24 cellular contexts compared by ENCODE assay signal in genomic region chr4:76235407-76235806, GRCh38. TPM values are rescaled to one million over a fixed set of nuclear protein-coding genes. Genes with fewer than 3 reads are reported as not detected.
DNase-seq lines count a peak whose midpoint lies in the region; ATAC-seq and TF ChIP-seq lines count a peak whose summit lies in the region.
"Had no signal": no experiment of that assay in that cellular context is flagged by ENCODE, and none has a peak within 500 bp of the region (broad histone marks: within the 10 kb centered on the region; RNA-seq: fewer than 3 reads in every experiment).

No MANE protein-coding gene starts in this region.

- peaks cover 6% of the 10 kb centered on the region for H3K9me3 Mint-ChIP-seq in Calu3 (ENCODE audit: low read depth, unreplicated experiment)
- H3K9me3 Mint-ChIP-seq in progenitor cell of endocrine pancreas (ENCODE audit: low read depth), result peaks cover 33% of the 10 kb centered on the region

- in situ Hi-C loops in Panc1 (cut with HindIII; ENCODE audit: low pct_unique_long_range_greater_than_20kb, low sequenced_read_pairs), result no loop called here

- H3K36me3 Mint-ChIP-seq in Calu3 (ENCODE audit: insufficient read depth, unreplicated experiment), result peaks cover 10% of the 10 kb centered on the region
- peaks cover 10% of the 10 kb centered on the region for H3K36me3 Mint-ChIP-seq in progenitor cell of endocrine pancreas (ENCODE audit: insufficient read depth)

- BruUV-seq in Calu3 (replicated peaks; lab: Mats Ljungman, UMichigan), result no TSS peak
- no TSS peak for BruUV-seq in Panc1 (replicated peaks; lab: Mats Ljungman, UMichigan)

- no peak overlapping the region for H3K9ac ChIP-seq in iPS-18a (ENCODE audit: low read length)
- H3K9ac ChIP-seq: GM23248 had no signal

- CTCF ChIA-PET in Calu3 (lab: Charles Lee), result interaction anchor here (0.6 to 1.3 kb wide), 4 partner anchors 11 to 480 kb away, joined by 3 read pairs; no protein-coding TSS in a partner anchor
- CTCF ChIA-PET in Panc1 (lab: Charles Lee), result no interaction called here

- H3K4me1 ChIP-seq in Panc1 (ENCODE audit: control insufficient read depth, insufficient read depth, low read length), result no peaks in the 10 kb centered on the region; the same call in 1 of the 2 replicates
- peaks cover 23% of the 10 kb centered on the region for H3K4me1 ChIP-seq in iPS-18a (ENCODE audit: control insufficient read depth, low read depth, low read length)

- H3K4me3 ChIP-seq in Panc1 (ENCODE audit: low read depth in 2 of 2, low read length in 2 of 2), result peak overlapping the region; percentile 63 to 84; a peak in 3 of 4 replicates
- H3K4me3 ChIP-seq in iPS-18a (ENCODE audit: low read length), result peak overlapping the region; percentile 13
- H3K4me3 ChIP-seq: GM23248, lower lobe of right lung had no signal

- H3K27ac ChIP-seq in Panc1 (ENCODE audit: low read length) (peak overlapping the region; percentile 39; the same call in 1 of the 2 replicates), iPS-18a (ENCODE audit: low read length) (no peak overlapping the region)
- H3K27ac ChIP-seq: C4-2B, GM23248, lower lobe of right lung had no signal

- no peak for TF ChIP-seq CTCF in Calu3 (IDR thresholded peaks at IDR 0.05; ENCODE audit: unreplicated experiment)
- TF ChIP-seq CTCF in Panc1 (IDR thresholded peaks at IDR 0.05), result no peak
- TF ChIP-seq CTCF in progenitor cell of endocrine pancreas (IDR thresholded peaks at IDR 0.05; ENCODE audit: unreplicated experiment), result no peak

- H3K36me3 ChIP-seq in Panc1 (ENCODE audit: control insufficient read depth, insufficient read depth, low read length), result no peaks in the 10 kb centered on the region; the same call in 1 of the 2 replicates
- H3K36me3 ChIP-seq in iPS-18a (ENCODE audit: control insufficient read depth, low read depth, low read length), result peaks cover 4% of the 10 kb centered on the region
- H3K36me3 ChIP-seq: lower lobe of right lung had no signal

- intact Hi-C loops in Calu3 (cut with micrococcal nuclease; ENCODE audit: unreplicated experiment) (no loop called here), Panc1 (cut with micrococcal nuclease; ENCODE audit: unreplicated experiment) (no loop called here)

- ATAC-seq in Panc1 (no peak), GM19467 (IDR thresholded peaks at IDR 0.05; ENCODE audit: unreplicated experiment) (no peak), HG03139 (IDR thresholded peaks at IDR 0.05; ENCODE audit: unreplicated experiment) (no peak)
- ATAC-seq: right cardiac atrium had no signal

- H3K4me1 Mint-ChIP-seq in Calu3 (ENCODE audit: low read depth, unreplicated experiment), result peaks cover 28% of the 10 kb centered on the region
- H3K4me1 Mint-ChIP-seq in progenitor cell of endocrine pancreas (ENCODE audit: low read depth), result peaks cover 27% of the 10 kb centered on the region
- H3K4me1 Mint-ChIP-seq: activated naive CD8-positive, alpha-beta T cell treated with anti-CD3 and anti-CD28 coated beads for 36 hours had no signal

- POLR2A ChIA-PET in Panc1 (lab: Charles Lee), result interaction anchor here (0.6 kb wide), 1 partner anchor 139 kb away, joined by 8 read pairs; no protein-coding TSS in a partner anchor

- no peaks in the 10 kb centered on the region for H3K27me3 Mint-ChIP-seq in Calu3 (ENCODE audit: unreplicated experiment)
- H3K27me3 Mint-ChIP-seq in progenitor cell of endocrine pancreas, result no peaks in the 10 kb centered on the region

- H3K27ac Mint-ChIP-seq in Calu3 (ENCODE audit: unreplicated experiment), result peak overlapping the region; percentile 86
- H3K27ac Mint-ChIP-seq in progenitor cell of endocrine pancreas, result peak overlapping the region; percentile 87
- H3K27ac Mint-ChIP-seq: activated naive CD8-positive, alpha-beta T cell treated with anti-CD3 and anti-CD28 coated beads for 36 hours; activated T-helper 2 cell treated with anti-CD3 and anti-CD28 coated beads, Interferon-gamma antibody, Interleukin-2, Interleukin-4, amounts not matched to agents 10 μg/mL and 5 μg/mL and 100 μg/mL, durations not matched to agents 14 hours and 24 hours and 36 hours had no signal

- H3K4me3 Mint-ChIP-seq in Calu3 (ENCODE audit: low read depth, unreplicated experiment) (peak overlapping the region; percentile 29), progenitor cell of endocrine pancreas (ENCODE audit: low read depth) (peak overlapping the region; percentile 37)
- H3K4me3 Mint-ChIP-seq: activated naive CD8-positive, alpha-beta T cell treated with anti-CD3 and anti-CD28 coated beads for 36 hours had no signal

- DNase-seq in Calu3 (no peak), Panc1 (ENCODE audit: low read depth, low spot score) (no peak), progenitor cell of endocrine pancreas (ENCODE audit: low spot score, unreplicated experiment) (no peak), T1000 (lab: John Stamatoyannopoulos, UW) (no peak), dermis blood vessel endothelial cell (no peak)
- DNase-seq: activated CD4-positive, alpha-beta T cell treated with anti-CD3 and anti-CD28 coated beads for 48 hours; activated CD8-positive, alpha-beta memory T cell treated with anti-CD3 and anti-CD28 coated beads, Interleukin-2, amount 50 U/mL, for 4 hours; activated naive CD8-positive, alpha-beta T cell treated with anti-CD3 and anti-CD28 coated beads for 36 hours; DMS153; GF-D8; GM23248; head of caudate nucleus; lower lobe of right lung; NCI-H1105; NCI-H2081; nucleus accumbens; SHP77 had no signal

- no peaks in the 10 kb centered on the region for H3K9me3 ChIP-seq in Panc1 (ENCODE audit: control insufficient read depth, insufficient read depth, low read depth, low read length)
- no peaks in the 10 kb centered on the region for H3K9me3 ChIP-seq in iPS-18a (ENCODE audit: control insufficient read depth, low read depth, low read length)

- H3K27me3 ChIP-seq in Panc1 (ENCODE audit: control insufficient read depth, insufficient read depth, low read length), result no peaks in the 10 kb centered on the region
- no peaks in the 10 kb centered on the region for H3K27me3 ChIP-seq in iPS-18a (ENCODE audit: control insufficient read depth, insufficient read depth, low read length)

RNA-seq across cellular contexts. Expression of gene FAM47E, which starts 16.1 kb away (rescaled TPM):
- 0.57 and 1.1 TPM in 2 replicates for total RNA-seq in Calu3 (2022)
- 0.72 TPM for total RNA-seq in Panc1 (2021; ENCODE audit: unreplicated experiment)
- 0.51 TPM for polyA plus RNA-seq in Panc1 (2012; ENCODE audit: insufficient read length)
- total RNA-seq in progenitor cell of endocrine pancreas, result 3.4 and 4.0 TPM in 2 replicates
- 0.14 and 0.17 TPM in 2 replicates for total RNA-seq in dermis blood vessel endothelial cell
- total RNA-seq: activated naive CD8-positive, alpha-beta T cell treated with anti-CD3 and anti-CD28 coated beads for 36 hours; activated T-helper 2 cell treated with anti-CD3 and anti-CD28 coated beads, Interferon-gamma antibody, Interleukin-2, Interleukin-4, amounts not matched to agents 10 μg/mL and 5 μg/mL and 100 μg/mL, durations not matched to agents 14 hours and 24 hours and 36 hours; GM23248; HT1080 had no signal
- polyA plus RNA-seq: GM23248 had no signal

RNA-seq across cellular contexts. Expression of gene SCARB2, which starts 21.8 kb away (rescaled TPM):
- 87.3 and 109 TPM in 2 replicates for total RNA-seq in Calu3 (2022)
- total RNA-seq in Panc1 (2021; ENCODE audit: unreplicated experiment), result 59.4 TPM
- polyA plus RNA-seq in Panc1 (2012; ENCODE audit: insufficient read length), result 34.8 TPM
- 92.2 and 98.3 TPM in 2 replicates for total RNA-seq in progenitor cell of endocrine pancreas
- 194 and 214 TPM in 2 replicates for total RNA-seq in dermis blood vessel endothelial cell
